In the genomic region with DNA sequence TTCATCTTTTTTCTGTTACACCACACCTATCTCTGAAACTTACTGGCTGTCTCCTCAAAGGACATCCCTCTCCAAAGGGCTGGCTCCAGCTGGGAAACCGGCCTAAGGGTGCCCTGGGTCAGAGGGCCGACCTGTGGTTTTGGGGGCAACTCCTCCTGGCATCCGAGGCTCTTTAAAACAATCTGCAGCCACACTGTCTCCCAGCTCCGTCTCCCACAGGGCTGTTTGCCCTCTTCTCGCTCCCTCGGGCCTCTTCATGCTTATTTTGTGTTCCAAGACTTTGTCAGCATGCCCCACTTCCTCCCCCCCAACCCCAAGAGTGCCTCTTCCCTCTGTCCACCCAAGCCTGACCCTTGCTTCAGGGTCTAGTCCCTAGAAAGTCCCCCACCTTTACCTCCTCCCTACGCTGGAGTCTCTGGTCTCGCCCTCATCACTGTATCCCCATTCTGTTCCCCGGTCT, we compare ENCODE assay signal across 12 cellular contexts. TPM values are rescaled to one million over a fixed set of nuclear protein-coding genes. Genes with fewer than 3 reads are reported as not detected.
DNase-seq lines count a peak whose midpoint lies in the region; ATAC-seq lines count a peak whose summit lies in the region.
"Had no signal": no experiment of that assay in that cellular context is flagged by ENCODE, and none has a peak within 500 bp of the region (broad histone marks: within the 10 kb centered on the region; RNA-seq: fewer than 3 reads in every experiment).

No MANE protein-coding gene starts in this region.

- no peak overlapping the region for H2BK5ac ChIP-seq in mesendoderm (ENCODE audit: low read length)

- no peak overlapping the region for H3K27ac ChIP-seq in mesendoderm (ENCODE audit: low read depth, low read length)

- H3K4me1 Mint-ChIP-seq in stimulated activated naive CD8-positive, alpha-beta T cell treated with anti-CD3 and anti-CD28 coated beads, Interleukin-15, Interleukin-2, amounts not matched to agents 100 ng/mL and 50 ng/mL, for 24 hours (ENCODE audit: low read depth) = peaks cover 71% of the 10 kb centered on the region
- H3K4me1 Mint-ChIP-seq in activated T-helper 1 cell treated with anti-CD3 and anti-CD28 coated beads, Interleukin-12 subunit alpha, Interleukin-12 subunit beta, Interleukin-2, Interleukin-4 antibody, amounts not matched to agents 30 ng/mL and 10 ng/mL and 1 ng/mL, durations not matched to agents 14 hours and 24 hours and 36 hours (ENCODE audit: low read depth) = peaks cover 67% of the 10 kb centered on the region

- H3K4ac ChIP-seq in mesendoderm (ENCODE audit: low read depth, low read length) = no peak overlapping the region

- H3K79me1 ChIP-seq in mesendoderm (ENCODE audit: low read length) = peaks cover 25% of the 10 kb centered on the region

- DNase-seq in stimulated activated naive CD8-positive, alpha-beta T cell treated with anti-CD3 and anti-CD28 coated beads, Interleukin-15, Interleukin-2, amounts not matched to agents 100 U/mL and 50 U/mL, for 24 hours = no peak
- DNase-seq in activated T-helper 1 cell treated with anti-CD3 and anti-CD28 coated beads, Interleukin-12 subunit alpha, Interleukin-12 subunit beta, Interleukin-2, Interleukin-4 antibody, amounts not matched to agents 30 ng/mL and 10 ng/mL and 1 ng/mL, durations not matched to agents 14 hours and 24 hours and 36 hours (ENCODE audit: low spot score) = no peak
- DNase-seq in mesendoderm (no peak), SHP77 (lab: John Stamatoyannopoulos, UW) (no peak), NCI-H82 treated with DMSO at 0.1 percent for 48 hours (lab: John Stamatoyannopoulos, UW; ENCODE audit: unreplicated experiment) (no peak), NCI-H1694 (lab: John Stamatoyannopoulos, UW) (no peak)
- DNase-seq: COR-L47, occipital lobe had no signal

- H3K27me3 ChIP-seq in mesendoderm (ENCODE audit: insufficient read depth, low read length, poor library complexity) = no peaks in the 10 kb centered on the region

- H3K36me3 Mint-ChIP-seq in stimulated activated naive CD8-positive, alpha-beta T cell treated with anti-CD3 and anti-CD28 coated beads, Interleukin-15, Interleukin-2, amounts not matched to agents 100 ng/mL and 50 ng/mL, for 24 hours (ENCODE audit: low read depth) = peaks cover 21% of the 10 kb centered on the region
- H3K36me3 Mint-ChIP-seq in activated T-helper 1 cell treated with anti-CD3 and anti-CD28 coated beads, Interleukin-12 subunit alpha, Interleukin-12 subunit beta, Interleukin-2, Interleukin-4 antibody, amounts not matched to agents 30 ng/mL and 10 ng/mL and 1 ng/mL, durations not matched to agents 14 hours and 24 hours and 36 hours (ENCODE audit: low read depth) = peaks cover 23% of the 10 kb centered on the region

- peak overlapping the region; percentile 9 for H3K18ac ChIP-seq in mesendoderm (ENCODE audit: low read length)

- intact Hi-C loops in activated T-helper 1 cell treated with anti-CD3 and anti-CD28 coated beads, Interleukin-12 subunit alpha, Interleukin-12 subunit beta, Interleukin-2, Interleukin-4 antibody, amounts not matched to agents 30 ng/mL and 10 ng/mL and 1 ng/mL, durations not matched to agents 14 hours and 24 hours and 36 hours (cut with micrococcal nuclease) = loop anchor here (1.0 to 10.0 kb wide), 8 partner anchors 8 to 844 kb away; partner anchors contain the start of genes CLK3, MPI, SCAMP2 and SNUPN

- no peaks in the 10 kb centered on the region for H3K9me3 Mint-ChIP-seq in stimulated activated naive CD8-positive, alpha-beta T cell treated with anti-CD3 and anti-CD28 coated beads, Interleukin-15, Interleukin-2, amounts not matched to agents 100 ng/mL and 50 ng/mL, for 24 hours
- H3K9me3 Mint-ChIP-seq in activated T-helper 1 cell treated with anti-CD3 and anti-CD28 coated beads, Interleukin-12 subunit alpha, Interleukin-12 subunit beta, Interleukin-2, Interleukin-4 antibody, amounts not matched to agents 30 ng/mL and 10 ng/mL and 1 ng/mL, durations not matched to agents 14 hours and 24 hours and 36 hours = no peaks in the 10 kb centered on the region

- peak overlapping the region; percentile 7 for H2AK5ac ChIP-seq in mesendoderm (ENCODE audit: low read length)

- no peak overlapping the region for H4K5ac ChIP-seq in mesendoderm (ENCODE audit: low read length)

- no peak overlapping the region for H2BK15ac ChIP-seq in mesendoderm (replicated peaks; ENCODE audit: low read depth)

- H4K8ac ChIP-seq in mesendoderm (ENCODE audit: low read depth, low read length) = no peak overlapping the region

- WGBS in mesendoderm (ENCODE audit: extremely low coverage, insufficient coverage, low lambda C conversion rate) = no CpG with 5 or more reads among the region's 9 CpGs

- peak overlapping the region; percentile 14 for H2BK120ac ChIP-seq in mesendoderm (ENCODE audit: low read depth, low read length)

- no peaks in the 10 kb centered on the region for H3K27me3 Mint-ChIP-seq in stimulated activated naive CD8-positive, alpha-beta T cell treated with anti-CD3 and anti-CD28 coated beads, Interleukin-15, Interleukin-2, amounts not matched to agents 100 ng/mL and 50 ng/mL, for 24 hours
- no peaks in the 10 kb centered on the region for H3K27me3 Mint-ChIP-seq in activated T-helper 1 cell treated with anti-CD3 and anti-CD28 coated beads, Interleukin-12 subunit alpha, Interleukin-12 subunit beta, Interleukin-2, Interleukin-4 antibody, amounts not matched to agents 30 ng/mL and 10 ng/mL and 1 ng/mL, durations not matched to agents 14 hours and 24 hours and 36 hours (ENCODE audit: insufficient read depth)

- peaks cover 25% of the 10 kb centered on the region for H3K79me2 ChIP-seq in mesendoderm (ENCODE audit: control insufficient read depth, insufficient read depth, low read length)

- H3K36me3 ChIP-seq in mesendoderm (ENCODE audit: control insufficient read depth, insufficient read depth, low read length) = no peaks in the 10 kb centered on the region

- no peak overlapping the region for H3K9ac ChIP-seq in mesendoderm (ENCODE audit: low read length)

- H3K4me1 ChIP-seq in mesendoderm (ENCODE audit: control insufficient read depth, low read depth, low read length) = peaks cover 19% of the 10 kb centered on the region

- H3K56ac ChIP-seq in mesendoderm (ENCODE audit: low read length) = peak overlapping the region; percentile 1

- no peak overlapping the region for H3K4me2 ChIP-seq in mesendoderm (ENCODE audit: low read length)

- no peak overlapping the region for H3K4me3 ChIP-seq in mesendoderm (ENCODE audit: low read length)

- no peak for ATAC-seq in stimulated activated naive CD8-positive, alpha-beta T cell treated with anti-CD3 and anti-CD28 coated beads, Interleukin-15, Interleukin-2, amounts not matched to agents 100 U/mL and 50 U/mL, for 24 hours
- no peak for ATAC-seq in HG03045 (IDR thresholded peaks at IDR 0.05; ENCODE audit: unreplicated experiment)

- peak overlapping the region; percentile 91 for H3K4me3 Mint-ChIP-seq in stimulated activated naive CD8-positive, alpha-beta T cell treated with anti-CD3 and anti-CD28 coated beads, Interleukin-15, Interleukin-2, amounts not matched to agents 100 ng/mL and 50 ng/mL, for 24 hours
- H3K4me3 Mint-ChIP-seq in activated T-helper 1 cell treated with anti-CD3 and anti-CD28 coated beads, Interleukin-12 subunit alpha, Interleukin-12 subunit beta, Interleukin-2, Interleukin-4 antibody, amounts not matched to agents 30 ng/mL and 10 ng/mL and 1 ng/mL, durations not matched to agents 14 hours and 24 hours and 36 hours = peak overlapping the region; percentile 96

- H3K27ac Mint-ChIP-seq in stimulated activated naive CD8-positive, alpha-beta T cell treated with anti-CD3 and anti-CD28 coated beads, Interleukin-15, Interleukin-2, amounts not matched to agents 100 ng/mL and 50 ng/mL, for 24 hours = peak overlapping the region; percentile 96
- H3K27ac Mint-ChIP-seq in activated T-helper 1 cell treated with anti-CD3 and anti-CD28 coated beads, Interleukin-12 subunit alpha, Interleukin-12 subunit beta, Interleukin-2, Interleukin-4 antibody, amounts not matched to agents 30 ng/mL and 10 ng/mL and 1 ng/mL, durations not matched to agents 14 hours and 24 hours and 36 hours = peak overlapping the region; percentile 100

- no peak overlapping the region for H3K23ac ChIP-seq in mesendoderm (ENCODE audit: low read length)

RNA-seq across cellular contexts. Expression of gene CSK, which starts 1.3 kb away (rescaled TPM):
- total RNA-seq in activated T-helper 1 cell treated with anti-CD3 and anti-CD28 coated beads, Interleukin-12 subunit alpha, Interleukin-12 subunit beta, Interleukin-2, Interleukin-4 antibody, amounts not matched to agents 30 ng/mL and 10 ng/mL and 1 ng/mL, durations not matched to agents 14 hours and 24 hours and 36 hours = 348 and 362 TPM in 2 replicates
- polyA plus RNA-seq in mesendoderm (2013, experiment 1 of 2) = 26.0 TPM
- polyA plus RNA-seq in mesendoderm (2013, experiment 2 of 2) = 26.9 TPM

RNA-seq across cellular contexts. Expression of gene CYP1A2, which starts 31.9 kb away (rescaled TPM):
- not detected in 2 replicates for total RNA-seq in activated T-helper 1 cell treated with anti-CD3 and anti-CD28 coated beads, Interleukin-12 subunit alpha, Interleukin-12 subunit beta, Interleukin-2, Interleukin-4 antibody, amounts not matched to agents 30 ng/mL and 10 ng/mL and 1 ng/mL, durations not matched to agents 14 hours and 24 hours and 36 hours
- not detected for polyA plus RNA-seq in mesendoderm (2013, experiment 1 of 2)
- not detected for polyA plus RNA-seq in mesendoderm (2013, experiment 2 of 2)
- total RNA-seq: cardiac septum, LHCN-M2, occipital lobe had no signal

RNA-seq across cellular contexts. Expression of gene LMAN1L, which starts 32.1 kb away (rescaled TPM):
- total RNA-seq in activated T-helper 1 cell treated with anti-CD3 and anti-CD28 coated beads, Interleukin-12 subunit alpha, Interleukin-12 subunit beta, Interleukin-2, Interleukin-4 antibody, amounts not matched to agents 30 ng/mL and 10 ng/mL and 1 ng/mL, durations not matched to agents 14 hours and 24 hours and 36 hours = 0.75 and 0.93 TPM in 2 replicates
- polyA plus RNA-seq in mesendoderm (2013, experiment 1 of 2) = not detected
- not detected for polyA plus RNA-seq in mesendoderm (2013, experiment 2 of 2)
- total RNA-seq: occipital lobe had no signal

RNA-seq across cellular contexts. Expression of gene CPLX3, which starts 45.9 kb away (rescaled TPM):
- 0.17 and 0.29 TPM in 2 replicates for total RNA-seq in activated T-helper 1 cell treated with anti-CD3 and anti-CD28 coated beads, Interleukin-12 subunit alpha, Interleukin-12 subunit beta, Interleukin-2, Interleukin-4 antibody, amounts not matched to agents 30 ng/mL and 10 ng/mL and 1 ng/mL, durations not matched to agents 14 hours and 24 hours and 36 hours
- polyA plus RNA-seq in mesendoderm (2013, experiment 1 of 2) = 0.22 TPM
- polyA plus RNA-seq in mesendoderm (2013, experiment 2 of 2) = 0.24 TPM
- total RNA-seq: LHCN-M2 had no signal

RNA-seq across cellular contexts. Expression of gene CYP1A1, which starts 55.2 kb away (rescaled TPM):
- total RNA-seq in activated T-helper 1 cell treated with anti-CD3 and anti-CD28 coated beads, Interleukin-12 subunit alpha, Interleukin-12 subunit beta, Interleukin-2, Interleukin-4 antibody, amounts not matched to agents 30 ng/mL and 10 ng/mL and 1 ng/mL, durations not matched to agents 14 hours and 24 hours and 36 hours = 0.29 and 0.37 TPM in 2 replicates
- 0.01 TPM for polyA plus RNA-seq in mesendoderm (2013, experiment 1 of 2)
- polyA plus RNA-seq in mesendoderm (2013, experiment 2 of 2) = 0.03 TPM
- total RNA-seq: LHCN-M2 had no signal
